In the genomic region with DNA sequence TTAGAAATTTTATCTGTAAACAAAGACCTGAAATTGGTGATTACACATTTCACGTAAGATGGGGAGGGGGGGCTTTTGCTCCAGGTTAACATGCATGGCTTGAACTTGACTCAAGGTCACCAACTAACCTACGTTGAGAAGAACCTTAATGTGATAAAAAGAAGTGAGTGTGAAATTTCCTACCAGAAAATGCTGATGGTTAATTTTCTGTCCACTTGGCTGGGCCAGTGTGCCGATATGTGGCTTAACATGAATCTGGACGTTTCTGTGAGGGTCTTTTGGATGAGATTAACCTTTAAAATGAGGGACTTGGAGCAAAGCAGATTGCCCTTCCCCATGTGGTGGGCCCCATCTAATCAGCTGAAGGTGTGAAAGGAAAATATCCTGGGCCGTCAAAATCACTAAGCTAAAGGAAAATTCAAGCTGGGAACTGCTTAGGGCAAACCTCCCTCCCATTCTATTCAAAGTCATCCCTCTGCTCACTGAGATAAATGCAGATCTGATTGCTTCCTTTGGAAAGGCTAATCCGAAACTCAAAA, we compare ENCODE assay signal across 29 cellular contexts.
"Had no signal": no experiment of that assay in that cellular context is flagged by ENCODE, and none has a peak within 500 bp of the region (broad histone marks: within the 10 kb centered on the region; RNA-seq: fewer than 3 reads in every experiment).

No MANE protein-coding gene starts in this region.

- H3K9me3 Mint-ChIP-seq: activated T-cell treated with anti-CD3 and anti-CD28 coated beads, Interleukin-2, amount 50 U/mL, for 4 hours had no signal

- H3K4me1 ChIP-seq: ascending aorta, SJCRH30 had no signal

- H3K27me3 ChIP-seq: ascending aorta, body of pancreas, Peyer's patch, SJCRH30 had no signal

- H3K4me3 ChIP-seq: ascending aorta, body of pancreas, Peyer's patch, SJCRH30 had no signal

- H3K27ac Mint-ChIP-seq: activated naive CD8-positive, alpha-beta T cell treated with anti-CD3 and anti-CD28 coated beads, Interleukin-2, amount 50 U/mL, for 24 hours; T-helper 1 cell treated with Interleukin-12 subunit alpha and Interleukin-12 subunit beta and Interleukin-4 antibody, amounts not matched to agents 30 μg/mL and 1 μg/mL, for 36 hours had no signal

- FAIRE-seq: bronchial epithelial cell had no signal

- ATAC-seq: activated naive CD4-positive, alpha-beta T cell treated with anti-CD3 and anti-CD28 coated beads, Interleukin-2, amount 50 U/mL, for 72 hours; activated naive CD8-positive, alpha-beta T cell treated with anti-CD3 and anti-CD28 coated beads, Interleukin-2, amount 50 U/mL, for 24 hours; activated T-cell treated with anti-CD3 and anti-CD28 coated beads, Interleukin-2, amount 50 U/mL, for 4 hours; body of pancreas; SK-N-SH treated with all-trans-retinoic acid at 6 μM for 48 hours had no signal

- H3K27ac ChIP-seq: ascending aorta, body of pancreas, Peyer's patch, RWPE1, SJCRH30 had no signal

- H3K27me3 Mint-ChIP-seq: activated naive CD8-positive, alpha-beta T cell treated with anti-CD3 and anti-CD28 coated beads, Interleukin-2, amount 50 U/mL, for 24 hours had no signal

- DNase-seq: activated CD4-positive, alpha-beta T cell treated with anti-CD3 and anti-CD28 coated beads for 4 hours; activated CD4-positive, alpha-beta T cell treated with anti-CD3 and anti-CD28 coated beads, Interleukin-2, amount 50 U/mL, for 4 hours; activated CD8-positive, alpha-beta memory T cell treated with anti-CD3 and anti-CD28 coated beads for 24 hours; activated effector memory CD4-positive, alpha-beta T cell treated with anti-CD3 and anti-CD28 coated beads, Interleukin-2, amount 50 U/mL, for 16 hours; activated naive CD4-positive, alpha-beta T cell treated with Interleukin-2 at 50 U/mL for 16 hours; activated naive CD8-positive, alpha-beta T cell treated with anti-CD3 and anti-CD28 coated beads, Interleukin-2, amount 50 U/mL, for 24 hours; activated T-cell treated with anti-CD3 and anti-CD28 coated beads, Interleukin-2, amount 50 U/mL, for 4 hours; amniotic stem cell; body of pancreas; central memory CD4-positive, alpha-beta T cell; MM.1S; NCI-H1105 treated with DMSO at 0.1 percent for 48 hours; NCI-H1436 treated with DMSO at 0.1 percent for 48 hours; NCI-H187; NCI-H2081; NCI-H510A treated with DMSO at 0.1 percent for 48 hours; NCI-H69; NK-92 treated with Interleukin-12 subunit alpha and Interleukin-12 subunit beta, amount 100 ng/mL, for 24 hours; Peyer's patch; Right ventricle myocardium superior; SJCRH30; SW 1271; T-helper 9 cell had no signal

- H3K9me3 ChIP-seq: ascending aorta, body of pancreas, Peyer's patch, SJCRH30 had no signal

- H3K36me3 ChIP-seq: ascending aorta, Peyer's patch, SJCRH30 had no signal

- H3K4me3 Mint-ChIP-seq: activated naive CD8-positive, alpha-beta T cell treated with anti-CD3 and anti-CD28 coated beads, Interleukin-2, amount 50 U/mL, for 24 hours; activated T-cell treated with anti-CD3 and anti-CD28 coated beads, Interleukin-2, amount 50 U/mL, for 4 hours; T-helper 1 cell treated with Interleukin-12 subunit alpha and Interleukin-12 subunit beta and Interleukin-4 antibody, amounts not matched to agents 30 μg/mL and 1 μg/mL, for 36 hours had no signal
